ENCODE assay signal across 8 cellular contexts in the genomic region with DNA sequence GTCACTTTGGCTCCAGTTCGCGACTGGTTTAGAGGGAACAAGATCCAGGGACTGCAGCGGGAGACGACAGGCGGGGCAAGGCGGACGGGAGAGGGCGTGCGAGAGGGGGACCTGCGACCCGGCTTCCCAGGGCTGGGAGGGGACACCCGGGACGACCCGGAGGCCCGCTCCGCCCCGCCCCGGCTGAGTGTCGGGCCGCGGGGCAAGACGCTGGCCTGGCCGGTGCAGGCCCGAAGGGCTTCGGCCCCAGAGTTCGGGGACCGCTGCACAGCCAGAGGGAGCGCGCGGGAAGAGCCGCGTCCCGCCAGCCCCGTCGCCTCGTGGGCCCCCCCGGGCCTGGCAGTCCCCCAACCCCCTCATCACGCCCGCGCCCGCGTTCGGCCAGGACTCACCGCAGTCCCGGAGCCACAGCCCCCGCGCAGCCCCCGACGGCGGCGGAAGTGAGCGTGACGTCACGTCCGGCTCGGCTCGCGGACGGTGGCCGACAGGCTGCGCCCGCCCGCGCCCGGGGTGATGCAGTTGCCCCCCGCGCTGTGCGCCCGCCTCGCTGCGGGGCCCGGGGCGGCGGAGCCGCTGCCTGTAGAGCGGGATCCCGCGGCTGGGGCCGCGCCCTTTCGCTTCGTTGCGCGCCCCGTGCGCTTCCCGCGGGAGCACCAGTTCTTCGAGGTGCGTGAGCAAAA. TPM values are rescaled to one million over a fixed set of nuclear protein-coding genes. Genes with fewer than 3 reads are reported as not detected.
DNase-seq lines count a peak whose midpoint lies in the region; ATAC-seq and TF ChIP-seq lines count a peak whose summit lies in the region.

A gene with protein sequence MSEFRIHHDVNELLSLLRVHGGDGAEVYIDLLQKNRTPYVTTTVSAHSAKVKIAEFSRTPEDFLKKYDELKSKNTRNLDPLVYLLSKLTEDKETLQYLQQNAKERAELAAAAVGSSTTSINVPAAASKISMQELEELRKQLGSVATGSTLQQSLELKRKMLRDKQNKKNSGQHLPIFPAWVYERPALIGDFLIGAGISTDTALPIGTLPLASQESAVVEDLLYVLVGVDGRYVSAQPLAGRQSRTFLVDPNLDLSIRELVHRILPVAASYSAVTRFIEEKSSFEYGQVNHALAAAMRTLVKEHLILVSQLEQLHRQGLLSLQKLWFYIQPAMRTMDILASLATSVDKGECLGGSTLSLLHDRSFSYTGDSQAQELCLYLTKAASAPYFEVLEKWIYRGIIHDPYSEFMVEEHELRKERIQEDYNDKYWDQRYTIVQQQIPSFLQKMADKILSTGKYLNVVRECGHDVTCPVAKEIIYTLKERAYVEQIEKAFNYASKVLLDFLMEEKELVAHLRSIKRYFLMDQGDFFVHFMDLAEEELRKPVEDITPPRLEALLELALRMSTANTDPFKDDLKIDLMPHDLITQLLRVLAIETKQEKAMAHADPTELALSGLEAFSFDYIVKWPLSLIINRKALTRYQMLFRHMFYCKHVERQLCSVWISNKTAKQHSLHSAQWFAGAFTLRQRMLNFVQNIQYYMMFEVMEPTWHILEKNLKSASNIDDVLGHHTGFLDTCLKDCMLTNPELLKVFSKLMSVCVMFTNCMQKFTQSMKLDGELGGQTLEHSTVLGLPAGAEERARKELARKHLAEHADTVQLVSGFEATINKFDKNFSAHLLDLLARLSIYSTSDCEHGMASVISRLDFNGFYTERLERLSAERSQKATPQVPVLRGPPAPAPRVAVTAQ (minus strand): TSS at position 442 of the 680 bp plus-strand sequence. CDS start 5,931 bp downstream, outside the sequence.
A gene with protein sequence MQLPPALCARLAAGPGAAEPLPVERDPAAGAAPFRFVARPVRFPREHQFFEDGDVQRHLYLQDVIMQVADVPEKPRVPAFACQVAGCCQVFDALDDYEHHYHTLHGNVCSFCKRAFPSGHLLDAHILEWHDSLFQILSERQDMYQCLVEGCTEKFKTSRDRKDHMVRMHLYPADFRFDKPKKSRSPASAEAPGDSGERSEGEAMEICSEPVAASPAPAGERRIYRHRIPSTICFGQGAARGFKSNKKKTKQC (plus strand): TSS at position 484 of the 680 bp plus-strand sequence. CDS start 30 bp downstream, at position 514.

- DNase-seq in Ammon's horn (ENCODE audit: low spot score) (peak; percentile 82), NK-92 (lab: John Stamatoyannopoulos, UW; ENCODE audit: unreplicated experiment) (peak; percentile 21), mesenchymal stem cell (peak; percentile 86)
- peak; percentile 90 to 94 (median 93) for DNase-seq in effector memory CD8-positive, alpha-beta T cell
- DNase-seq in stimulated activated CD8-positive, alpha-beta memory T cell treated with anti-CD3 and anti-CD28 coated beads, Interleukin-12 subunit alpha, Interleukin-12 subunit beta, amount 100 ng/mL, for 4 hours (ENCODE audit: low read depth) = peak; percentile 90

- peak within 1 kb of the TSS; percentile 70 for H4K8ac ChIP-seq in mesenchymal stem cell (ENCODE audit: low read length)

- H3K27ac ChIP-seq in mesenchymal stem cell (ENCODE audit: low read length, poor library complexity, severe bottlenecking) = peak within 1 kb of the TSS; percentile 67

- H2BK15ac ChIP-seq in mesenchymal stem cell (ENCODE audit: low read depth, poor library complexity, severe bottlenecking) = peak within 1 kb of the TSS; percentile 96

- ATAC-seq in HG03159 (IDR thresholded peaks at IDR 0.05; ENCODE audit: unreplicated experiment) = peak; percentile 77
- peak; percentile 72 for ATAC-seq in effector memory CD8-positive, alpha-beta T cell (replicated peaks)

- H2AK5ac ChIP-seq in mesenchymal stem cell (ENCODE audit: low read length, severe bottlenecking) = no peak within 1 kb of the TSS

- H3K27me3 ChIP-seq in mesenchymal stem cell (ENCODE audit: control insufficient read depth in 1 of 2, insufficient read depth in 1 of 2, low read length in 2 of 2) = no peaks in the 10 kb centered on the region

- peak within 1 kb of the TSS; percentile 95 for H2BK5ac ChIP-seq in mesenchymal stem cell (ENCODE audit: low read depth, low read length, poor library complexity, severe bottlenecking)

- no peaks in the 10 kb centered on the region for H3K9me3 Mint-ChIP-seq in effector memory CD8-positive, alpha-beta T cell

- TF ChIP-seq POLR2A in GM18951 (IDR thresholded peaks at IDR 0.05; ENCODE audit: extremely low read depth, insufficient read depth, insufficient read length) = peak; percentile 80

- under 1% methylated on average over 59 of the region's 90 CpGs for WGBS in mesenchymal stem cell

- CTCF ChIA-PET in activated CD8-positive, alpha-beta memory T cell treated with anti-CD3 and anti-CD28 coated beads for 36 hours (lab: Charles Lee) = interaction anchor here (0.8 to 2.2 kb wide), 7 partner anchors 20 to 165 kb away, joined by 3 to 8 read pairs (median 3); no protein-coding TSS in a partner anchor

- peak within 1 kb of the TSS; percentile 92 to 95 for H3K4me3 ChIP-seq in mesenchymal stem cell (ENCODE audit: insufficient read depth in 1 of 2, low read depth in 1 of 2, low read length in 2 of 2)

- H3K79me1 ChIP-seq in mesenchymal stem cell (replicated peaks; ENCODE audit: low read length, poor library complexity, severe bottlenecking) = peaks cover 19% of the 10 kb centered on the region

- POLR2A ChIA-PET in activated CD8-positive, alpha-beta memory T cell treated with anti-CD3 and anti-CD28 coated beads for 36 hours (lab: Charles Lee) = interaction anchor here (1.0 to 2.2 kb wide), 2 partner anchors 31 to 46 kb away, joined by 3 to 7 read pairs; no protein-coding TSS in a partner anchor

- peak within 1 kb of the TSS; percentile 96 for H2BK120ac ChIP-seq in mesenchymal stem cell (ENCODE audit: low read depth, low read length)

- no peaks in the 10 kb centered on the region for H3K27me3 Mint-ChIP-seq in effector memory CD8-positive, alpha-beta T cell

- H3K18ac ChIP-seq in mesenchymal stem cell (ENCODE audit: low read depth in 1 of 2, low read length in 2 of 2) = peak within 1 kb of the TSS; percentile 90 to 91

- H3K4me3 Mint-ChIP-seq in effector memory CD8-positive, alpha-beta T cell = peak within 1 kb of the TSS; percentile 95 to 98

- H4K91ac ChIP-seq in mesenchymal stem cell (ENCODE audit: low read length) = peak within 1 kb of the TSS; percentile 57

- peak within 1 kb of the TSS; percentile 86 to 94 for H3K4ac ChIP-seq in mesenchymal stem cell (ENCODE audit: low read depth in 1 of 2, low read length in 2 of 2)

- H2AFZ ChIP-seq in mesenchymal stem cell (ENCODE audit: low read depth, low read length) = peak within 1 kb of the TSS; percentile 66

- H2BK12ac ChIP-seq in mesenchymal stem cell (ENCODE audit: low read length in 2 of 2) = peak within 1 kb of the TSS in 1 of 2 experiments; percentile 84

- peak within 1 kb of the TSS; percentile 80 for H3K4me2 ChIP-seq in mesenchymal stem cell (ENCODE audit: low read length, poor library complexity, severe bottlenecking)

- H3K27ac Mint-ChIP-seq in effector memory CD8-positive, alpha-beta T cell = peak within 1 kb of the TSS; percentile 99

- H3K14ac ChIP-seq in mesenchymal stem cell (ENCODE audit: low read length in 2 of 2) = peak within 1 kb of the TSS in 1 of 2 experiments; percentile 89

- H3K9ac ChIP-seq in mesenchymal stem cell (ENCODE audit: low read length) = peak within 1 kb of the TSS; percentile 99

- H3K36me3 Mint-ChIP-seq in effector memory CD8-positive, alpha-beta T cell (ENCODE audit: insufficient read depth) = peaks cover 51% of the 10 kb centered on the region

- peaks cover 28% of the 10 kb centered on the region for H3K4me1 ChIP-seq in mesenchymal stem cell (ENCODE audit: control insufficient read depth, insufficient read depth, low read depth, low read length)

- no peaks in the 10 kb centered on the region for H3K9me3 ChIP-seq in mesenchymal stem cell (ENCODE audit: control insufficient read depth, low read length)

- peaks cover 24 to 30% of the 10 kb centered on the region in 2 donors for H3K4me1 Mint-ChIP-seq in effector memory CD8-positive, alpha-beta T cell (ENCODE audit: low read depth in 2 of 2)

- H3K23ac ChIP-seq in mesenchymal stem cell (ENCODE audit: low read length in 2 of 2) = peak within 1 kb of the TSS in 1 of 2 experiments; percentile 73

- in situ Hi-C loops in GM18951 (cut with MboI; ENCODE audit: low sequenced_read_pairs, unreplicated experiment) = no loop called here

- H3K36me3 ChIP-seq in mesenchymal stem cell (ENCODE audit: control insufficient read depth in 1 of 2, insufficient read depth in 2 of 2, low read depth in 1 of 2, low read length in 2 of 2) = peaks cover 36 to 49% of the 10 kb centered on the region in 2 experiments

RNA-seq across cellular contexts. Expression of the first gene that starts in this region (rescaled TPM):
- total RNA-seq in activated CD8-positive, alpha-beta memory T cell treated with anti-CD3 and anti-CD28 coated beads for 36 hours = 10 to 100 TPM; 59.3 to 69.1 TPM
- 36.2 TPM for polyA plus RNA-seq in mesenchymal stem cell (2013, experiment 1 of 2)
- 35.4 TPM for polyA plus RNA-seq in mesenchymal stem cell (2013, experiment 2 of 2)

RNA-seq across cellular contexts. Expression of the second gene that starts in this region (rescaled TPM):
- total RNA-seq in activated CD8-positive, alpha-beta memory T cell treated with anti-CD3 and anti-CD28 coated beads for 36 hours = 10 to 100 TPM; 80.8 to 82.5 TPM
- 17.8 TPM for polyA plus RNA-seq in mesenchymal stem cell (2013, experiment 1 of 2)
- 17.9 TPM for polyA plus RNA-seq in mesenchymal stem cell (2013, experiment 2 of 2)

Comparison
In these comparisons a context has a peak if more than half of its experiments do, and no peak if none do; other contexts are left out.
1. Peak in every context shown above with its lines: DNase-seq, ATAC-seq, H3K4me3 ChIP-seq and H3K27ac ChIP-seq.
2. DNase-seq: peak in every context shown above with its lines; median percentile 93 in effector memory CD8-positive, alpha-beta T cell; 90 in stimulated activated CD8-positive, alpha-beta memory T cell treated with anti-CD3 and anti-CD28 coated beads, Interleukin-12 subunit alpha, Interleukin-12 subunit beta, amount 100 ng/mL, for 4 hours; 86 in mesenchymal stem cell; 82 in Ammon's horn; 21 in NK-92.